Comparison of ENCODE assay signal across 23 cellular contexts in genomic region chr13:57740719-57741118, GRCh38.
DNase-seq lines count a peak whose midpoint lies in the region; ATAC-seq and TF ChIP-seq lines count a peak whose summit lies in the region.
"Had no signal": no experiment of that assay in that cellular context is flagged by ENCODE, and none has a peak within 500 bp of the region (broad histone marks: within the 10 kb centered on the region; RNA-seq: fewer than 3 reads in every experiment).

No MANE protein-coding gene starts in this region.

- peak in 6 of 8 donors; percentile 62 to 86 (median 83) for ATAC-seq in heart right ventricle
- no peak for ATAC-seq in GM19455 (IDR thresholded peaks at IDR 0.05; ENCODE audit: unreplicated experiment)
- ATAC-seq in GM18861 (IDR thresholded peaks at IDR 0.05; ENCODE audit: unreplicated experiment) = no peak
- ATAC-seq: effector memory CD8-positive, alpha-beta T cell; Panc1; WTC11 had no signal

- intact Hi-C loops in heart right ventricle (cut with DNase I) (no loop called here), posterior cingulate gyrus (cut with DNase I) (no loop called here), CD14-positive monocyte (cut with micrococcal nuclease) (no loop called here)

- no peak overlapping the region for H3K4me3 ChIP-seq in astrocyte of the cerebellum (ENCODE audit: low read depth, low read length)
- no peak overlapping the region for H3K4me3 ChIP-seq in heart right ventricle
- H3K4me3 ChIP-seq: esophagus muscularis mucosa, SJSA1, upper lobe of left lung had no signal

- H3K36me3 ChIP-seq in heart right ventricle = no peaks in the 10 kb centered on the region
- H3K36me3 ChIP-seq: esophagus muscularis mucosa, SJSA1, upper lobe of left lung had no signal

- peaks cover 0 to 4% (median 0%) of the 10 kb centered on the region in 7 donors for H3K9me3 Mint-ChIP-seq in CD14-positive monocyte
- H3K9me3 Mint-ChIP-seq: WTC11 had no signal

- no peaks in the 10 kb centered on the region for H3K36me3 Mint-ChIP-seq in CD14-positive monocyte
- H3K36me3 Mint-ChIP-seq: WTC11 had no signal

- H3K4me3 Mint-ChIP-seq in CD14-positive monocyte = no peak overlapping the region
- H3K4me3 Mint-ChIP-seq: effector memory CD8-positive, alpha-beta T cell; WTC11 had no signal

- H3K27me3 Mint-ChIP-seq in CD14-positive monocyte (ENCODE audit: low read depth in 3 of 3) = no peaks in the 10 kb centered on the region
- H3K27me3 Mint-ChIP-seq: effector memory CD8-positive, alpha-beta T cell had no signal

- no peaks in the 10 kb centered on the region for H3K9me3 ChIP-seq in heart right ventricle
- H3K9me3 ChIP-seq: esophagus muscularis mucosa, SJSA1, upper lobe of left lung had no signal

- in situ Hi-C loops in astrocyte of the cerebellum (cut with HindIII; ENCODE audit: low sequenced_read_pairs) = no loop called here

- no peaks in the 10 kb centered on the region for H3K27me3 ChIP-seq in heart right ventricle
- H3K27me3 ChIP-seq: esophagus muscularis mucosa, SJSA1, upper lobe of left lung had no signal

- 18 to 33% methylated on average over 2 of the region's 2 CpGs for WGBS in heart right ventricle, 2 donors

- H3K4me1 ChIP-seq in heart right ventricle = peaks cover 0 to 22% (median 5%) of the 10 kb centered on the region in 9 donors
- H3K4me1 ChIP-seq: esophagus muscularis mucosa, SJSA1, upper lobe of left lung had no signal

- no peak overlapping the region for H3K27ac ChIP-seq in heart right ventricle
- H3K27ac ChIP-seq: 22Rv1, esophagus muscularis mucosa, SJSA1, upper lobe of left lung had no signal

- no peaks in the 10 kb centered on the region for H3K4me1 Mint-ChIP-seq in CD14-positive monocyte

- no peak for TF ChIP-seq CTCF in astrocyte of the cerebellum (IDR thresholded peaks at IDR 0.05; ENCODE audit: low read depth, low read length, missing control alignments)
- TF ChIP-seq CTCF in heart right ventricle (IDR thresholded peaks at IDR 0.05) = no peak
- TF ChIP-seq CTCF in CD14-positive monocyte (IDR thresholded peaks at IDR 0.05) = no peak

- no peak overlapping the region for H3K27ac Mint-ChIP-seq in CD14-positive monocyte
- H3K27ac Mint-ChIP-seq: effector memory CD8-positive, alpha-beta T cell; WTC11 had no signal

- peak; percentile 28 for DNase-seq in DMS 273 (lab: John Stamatoyannopoulos, UW; ENCODE audit: unreplicated experiment)
- DNase-seq in DMS 273 treated with DMSO at 0.1 percent for 48 hours (lab: John Stamatoyannopoulos, UW) = no peak
- peak; percentile 5 for DNase-seq in astrocyte of the cerebellum (ENCODE audit: low read depth)
- peak; percentile 20 to 43 for DNase-seq in heart right ventricle
- DNase-seq in posterior cingulate gyrus = peak; percentile 35 to 90 (median 60)
- DNase-seq in CD14-positive monocyte (ENCODE audit: low spot score) = no peak
- DNase-seq: activated CD4-positive, alpha-beta T cell treated with anti-CD3 and anti-CD28 coated beads, Interleukin-2, amount 50 U/mL, for 4 hours; activated gamma-delta T cell; Calu3; effector memory CD8-positive, alpha-beta T cell; GOT3; NCI-H187 treated with DMSO at 0.1 percent for 48 hours; NCI-H226; retina; stimulated activated CD4-positive, alpha-beta T cell treated with anti-CD3 and anti-CD28 coated beads, Interleukin-12 subunit alpha, Interleukin-12 subunit beta, amount 100 ng/mL, for 4 hours; upper lobe of left lung had no signal

Comparison
In these comparisons a context has a peak if more than half of its experiments do, and no peak if none do; other contexts are left out.
1. DNase-seq: peak in DMS 273 (single experiment), astrocyte of the cerebellum (single experiment), heart right ventricle (2 of 2) and posterior cingulate gyrus (10 of 10); none in DMS 273 treated with DMSO at 0.1 percent for 48 hours (single experiment) and CD14-positive monocyte (single experiment).
2. ATAC-seq: peak in heart right ventricle (6 of 8); none in GM19455 (single experiment) and GM18861 (single experiment).